Comparison of ENCODE assay signal across 1 cellular context in the genomic region with DNA sequence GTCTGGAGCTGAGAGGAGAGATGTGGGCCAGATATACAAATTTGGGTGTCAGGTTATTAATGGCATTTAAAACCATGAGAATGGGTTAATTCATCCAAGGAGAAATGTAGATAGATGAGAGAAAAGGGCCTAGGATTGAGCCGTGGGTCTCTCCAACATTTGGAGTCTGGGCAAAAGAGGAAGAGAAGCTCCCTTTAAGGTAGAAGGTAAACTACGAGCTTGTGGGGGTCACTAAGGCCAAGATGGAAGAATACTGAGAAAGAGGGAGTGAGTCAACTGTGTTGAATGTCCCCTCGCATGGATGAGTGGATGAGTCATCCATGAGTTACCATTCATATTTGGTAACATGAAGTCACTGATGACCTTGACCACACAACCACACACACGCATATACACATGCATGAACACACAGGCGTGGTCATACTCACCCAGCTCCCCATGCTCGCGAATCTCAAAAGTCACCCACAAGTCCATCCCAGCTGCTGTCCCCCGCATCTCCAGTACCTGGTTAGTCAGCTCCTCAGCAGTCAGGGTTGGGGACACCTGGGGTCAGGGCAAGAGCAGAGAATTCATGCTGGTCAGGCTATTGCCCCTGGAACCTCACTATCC.
TF ChIP-seq lines count a peak whose summit lies in the region.

No MANE protein-coding gene starts in this region.

TF ChIP-seq in IMR-90, 13 proteins besides CTCF, POLR2A, EP300 and RAD21:
- TF ChIP-seq NFE2L2 (IDR thresholded peaks at IDR 0.05; ENCODE audit: low read depth, low read length) = no peak
- no peak for TF ChIP-seq CHD1 (IDR thresholded peaks at IDR 0.05; ENCODE audit: low read depth, low read length)
- TF ChIP-seq, protein P1, sequence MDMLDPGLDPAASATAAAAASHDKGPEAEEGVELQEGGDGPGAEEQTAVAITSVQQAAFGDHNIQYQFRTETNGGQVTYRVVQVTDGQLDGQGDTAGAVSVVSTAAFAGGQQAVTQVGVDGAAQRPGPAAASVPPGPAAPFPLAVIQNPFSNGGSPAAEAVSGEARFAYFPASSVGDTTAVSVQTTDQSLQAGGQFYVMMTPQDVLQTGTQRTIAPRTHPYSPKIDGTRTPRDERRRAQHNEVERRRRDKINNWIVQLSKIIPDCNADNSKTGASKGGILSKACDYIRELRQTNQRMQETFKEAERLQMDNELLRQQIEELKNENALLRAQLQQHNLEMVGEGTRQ (IDR thresholded peaks at IDR 0.05; ENCODE audit: low read depth, low read length) = no peak
- TF ChIP-seq CEBPB (IDR thresholded peaks at IDR 0.05; ENCODE audit: low read depth, low read length) = peak; percentile 64; the same call in 1 of the 2 replicates
- TF ChIP-seq MAZ (IDR thresholded peaks at IDR 0.05; ENCODE audit: borderline replicate concordance, low read depth, low read length) = peak; percentile 31; the same call in 1 of the 2 replicates
- TF ChIP-seq FOS (IDR thresholded peaks at IDR 0.05; ENCODE audit: low read depth, low read length) = peak; percentile 100
- peak; percentile 74; the same call in 1 of the 2 replicates for TF ChIP-seq BHLHE40 (IDR thresholded peaks at IDR 0.05; ENCODE audit: low read depth, low read length)
